In genomic region chr7:117217121-117217520, GRCh38 we compare ENCODE assay signal across 16 cellular contexts.
A peak's percentile ranks its signal among the peaks of the same experiment; 100 is the strongest.
DNase-seq lines count a peak whose midpoint lies in the region; ATAC-seq and TF ChIP-seq lines count a peak whose summit lies in the region.
"Had no signal": no experiment of that assay in that cellular context is flagged by ENCODE, and none has a peak within 500 bp of the region (broad histone marks: within the 10 kb centered on the region; RNA-seq: fewer than 3 reads in every experiment).

No MANE protein-coding gene starts in this region.

- H3K4me1 ChIP-seq in SJSA1 (replicated peaks) (peaks cover 63% of the 10 kb centered on the region), osteoblast (ENCODE audit: insufficient read depth, low read length) (peaks cover 31% of the 10 kb centered on the region)
- H3K4me1 ChIP-seq: BLaER1 had no signal

- H3K4me1 Mint-ChIP-seq in CD4-positive, alpha-beta T cell (ENCODE audit: low read depth), result no peaks in the 10 kb centered on the region
- H3K4me1 Mint-ChIP-seq in activated naive CD4-positive, alpha-beta T cell treated with anti-CD3 and anti-CD28 coated beads for 36 hours (ENCODE audit: low read depth), result no peaks in the 10 kb centered on the region

- H3K9me3 Mint-ChIP-seq in CD4-positive, alpha-beta T cell, result no peaks in the 10 kb centered on the region
- H3K9me3 Mint-ChIP-seq in activated naive CD4-positive, alpha-beta T cell treated with anti-CD3 and anti-CD28 coated beads for 36 hours, result no peaks in the 10 kb centered on the region
- H3K9me3 Mint-ChIP-seq: CD8-positive, alpha-beta T cell had no signal

- in situ Hi-C loops in brain microvascular endothelial cell (cut with HindIII; ENCODE audit: low pct_ligation_motif_present, low sequenced_read_pairs), result no loop called here

- intact Hi-C loops in CD4-positive, alpha-beta T cell (cut with DNase I, micrococcal nuclease), result loop anchor here in 1 of 2 experiments (10.0 kb wide), 1 partner anchor 928 kb away; no protein-coding TSS in a partner anchor
- intact Hi-C loops in activated naive CD4-positive, alpha-beta T cell treated with anti-CD3 and anti-CD28 coated beads for 36 hours (cut with micrococcal nuclease), result no loop called here

- H3K36me3 ChIP-seq in SJSA1 (no peaks in the 10 kb centered on the region), brain microvascular endothelial cell (replicated peaks) (peaks cover 2% of the 10 kb centered on the region), osteoblast (ENCODE audit: insufficient read depth, low read length) (no peaks in the 10 kb centered on the region)
- H3K36me3 ChIP-seq: BLaER1 had no signal

- H3K27ac Mint-ChIP-seq in CD4-positive, alpha-beta T cell, result no peak overlapping the region
- H3K27ac Mint-ChIP-seq in activated naive CD4-positive, alpha-beta T cell treated with anti-CD3 and anti-CD28 coated beads for 36 hours, result no peak overlapping the region
- H3K27ac Mint-ChIP-seq: CD8-positive, alpha-beta T cell had no signal

- no peak overlapping the region for H3K4me3 ChIP-seq in AG09309 (ENCODE audit: control insufficient read depth, low read depth, low read length)
- no peak overlapping the region for H3K4me3 ChIP-seq in SJSA1
- no peak overlapping the region for H3K4me3 ChIP-seq in brain microvascular endothelial cell (ENCODE audit: low read depth, low read length)
- H3K4me3 ChIP-seq in osteoblast (ENCODE audit: insufficient read depth, low read length), result no peak overlapping the region
- H3K4me3 ChIP-seq: BLaER1 had no signal

- POLR2A ChIA-PET in CD4-positive, alpha-beta T cell (lab: Charles Lee), result interaction anchor here (0.6 kb wide), 1 partner anchor 209 kb away, joined by 3 read pairs; no protein-coding TSS in a partner anchor

- CTCF ChIA-PET in CD4-positive, alpha-beta T cell (lab: Charles Lee), result no interaction called here
- CTCF ChIA-PET in activated naive CD4-positive, alpha-beta T cell treated with anti-CD3 and anti-CD28 coated beads for 36 hours (lab: Charles Lee), result no interaction called here

- no peak for ATAC-seq in HG02981 (IDR thresholded peaks at IDR 0.05; ENCODE audit: unreplicated experiment)
- ATAC-seq in CD4-positive, alpha-beta T cell (ENCODE audit: poor library complexity), result no peak
- ATAC-seq: CD8-positive, alpha-beta T cell; Right ventricle myocardium inferior had no signal

- no peaks in the 10 kb centered on the region for H4K20me1 ChIP-seq in osteoblast (ENCODE audit: insufficient read depth, low read length)
- H4K20me1 ChIP-seq: BLaER1 had no signal

- TF ChIP-seq CTCF in AG09309 (IDR thresholded peaks at IDR 0.05; ENCODE audit: control insufficient read depth, insufficient read depth, low read depth, low read length, missing control alignments) (no peak), brain microvascular endothelial cell (IDR thresholded peaks at IDR 0.05; ENCODE audit: low read depth, low read length, missing control alignments) (no peak), osteoblast (IDR thresholded peaks at IDR 0.05; ENCODE audit: extremely low read depth, low read depth, low read length) (no peak)
- no peak for TF ChIP-seq CTCF in CD4-positive, alpha-beta T cell (IDR thresholded peaks at IDR 0.05)

- H3K27ac ChIP-seq in SJSA1 (peak overlapping the region; percentile 72), brain microvascular endothelial cell (peak overlapping the region; percentile 19), osteoblast (ENCODE audit: low read depth, low read length) (peak overlapping the region; percentile 43)
- no peak overlapping the region for H3K27ac ChIP-seq in CD4-positive, alpha-beta T cell (ENCODE audit: low read depth, low read length)
- H3K27ac ChIP-seq: BLaER1, KMS-11 had no signal

- no peaks in the 10 kb centered on the region for H3K79me2 ChIP-seq in osteoblast (ENCODE audit: insufficient read depth, low read length)

- DNase-seq in AG09309 (ENCODE audit: low read depth) (peak; percentile 31), SJSA1 (ENCODE audit: low read depth in 1 of 2, low spot score in 2 of 2) (no peak), brain microvascular endothelial cell (no peak), osteoblast (ENCODE audit: insufficient read length, low spot score, missing footprints) (no peak)
- no peak for DNase-seq in CD4-positive, alpha-beta T cell
- DNase-seq in activated naive CD4-positive, alpha-beta T cell treated with anti-CD3 and anti-CD28 coated beads for 36 hours, result no peak
- DNase-seq: CD8-positive, alpha-beta T cell; DMS53; MV-4-11; NCI-H1694 treated with DMSO at 0.1 percent for 48 hours; NCI-H510A; NCI-H748 treated with DMSO at 0.1 percent for 48 hours had no signal

- no peaks in the 10 kb centered on the region for H3K27me3 ChIP-seq in SJSA1 (replicated peaks)
- no peaks in the 10 kb centered on the region for H3K27me3 ChIP-seq in brain microvascular endothelial cell (replicated peaks)
- no peaks in the 10 kb centered on the region for H3K27me3 ChIP-seq in osteoblast (ENCODE audit: insufficient read depth, low read length)
- H3K27me3 ChIP-seq in CD4-positive, alpha-beta T cell (ENCODE audit: control insufficient read depth, insufficient read depth, low read length), result no peaks in the 10 kb centered on the region
- H3K27me3 ChIP-seq: BLaER1 had no signal

- H3K9me3 ChIP-seq in SJSA1 (replicated peaks) (no peaks in the 10 kb centered on the region), osteoblast (ENCODE audit: low read depth, low read length) (no peaks in the 10 kb centered on the region)
- no peaks in the 10 kb centered on the region for H3K9me3 ChIP-seq in CD4-positive, alpha-beta T cell (ENCODE audit: control insufficient read depth, low read length)
- H3K9me3 ChIP-seq: BLaER1 had no signal

- H3K27me3 Mint-ChIP-seq in CD4-positive, alpha-beta T cell, result no peaks in the 10 kb centered on the region
- H3K27me3 Mint-ChIP-seq in activated naive CD4-positive, alpha-beta T cell treated with anti-CD3 and anti-CD28 coated beads for 36 hours (ENCODE audit: low read depth), result no peaks in the 10 kb centered on the region

- no peak overlapping the region for H2AFZ ChIP-seq in osteoblast (ENCODE audit: low read length)

- no peak overlapping the region for H3K4me3 Mint-ChIP-seq in CD4-positive, alpha-beta T cell
- no peak overlapping the region for H3K4me3 Mint-ChIP-seq in activated naive CD4-positive, alpha-beta T cell treated with anti-CD3 and anti-CD28 coated beads for 36 hours
- H3K4me3 Mint-ChIP-seq: CD8-positive, alpha-beta T cell had no signal

- H3K36me3 Mint-ChIP-seq in CD4-positive, alpha-beta T cell (ENCODE audit: low read depth), result no peaks in the 10 kb centered on the region
- peaks cover 2% of the 10 kb centered on the region for H3K36me3 Mint-ChIP-seq in activated naive CD4-positive, alpha-beta T cell treated with anti-CD3 and anti-CD28 coated beads for 36 hours (ENCODE audit: low read depth)

- peak overlapping the region; percentile 19 for H3K4me2 ChIP-seq in osteoblast (ENCODE audit: insufficient read depth, low read length)
- H3K4me2 ChIP-seq: BLaER1, KMS-11 had no signal
